20 cellular contexts compared by ENCODE assay signal in genomic region chr11:78547931-78548705, GRCh38.
"Had no signal": no experiment of that assay in that cellular context is flagged by ENCODE, and none has a peak within 500 bp of the region (broad histone marks: within the 10 kb centered on the region; RNA-seq: fewer than 3 reads in every experiment).

No MANE protein-coding gene starts in this region.

- H3K4me3 ChIP-seq: dorsolateral prefrontal cortex, heart left ventricle, lung, sigmoid colon, skin epidermis, stomach had no signal

- H3K36me3 ChIP-seq: sigmoid colon, stomach had no signal

- H3K27me3 Mint-ChIP-seq: naive B cell had no signal

- H2AFZ ChIP-seq: parathyroid adenoma had no signal

- ATAC-seq: left colon had no signal

- DNase-seq: cortex of kidney; dorsolateral prefrontal cortex; effector CD8-positive, alpha-beta T cell; heart left ventricle; hippocampal formation; left colon; left ventricle myocardium superior; mesendoderm; naive B cell; occipital lobe; sigmoid colon; stimulated activated CD4-positive, alpha-beta T cell treated with anti-CD3 and anti-CD28 coated beads, Interleukin-2, amount 100 ng/mL, for 24 hours; stimulated activated CD4-positive, alpha-beta T cell treated with anti-CD3 and anti-CD28 coated beads, Interleukin-4, amount 100 ng/mL, for 4 hours; stimulated activated naive CD4-positive, alpha-beta T cell; stomach; trophoblast cell had no signal

- H3K27ac ChIP-seq: dorsolateral prefrontal cortex, parathyroid adenoma, sigmoid colon, stomach had no signal

- H3K27me3 ChIP-seq: dorsolateral prefrontal cortex, heart left ventricle, sigmoid colon, stomach had no signal

- H3K27ac Mint-ChIP-seq: nephron had no signal

- H3K9me3 Mint-ChIP-seq: naive B cell, nephron had no signal

- H3K4me3 Mint-ChIP-seq: naive B cell, nephron had no signal

- H3K79me2 ChIP-seq: parathyroid adenoma had no signal

- H3K9me3 ChIP-seq: heart left ventricle, sigmoid colon, stomach had no signal

- H3K4me1 ChIP-seq: parathyroid adenoma, sigmoid colon had no signal
